In the genomic region with DNA sequence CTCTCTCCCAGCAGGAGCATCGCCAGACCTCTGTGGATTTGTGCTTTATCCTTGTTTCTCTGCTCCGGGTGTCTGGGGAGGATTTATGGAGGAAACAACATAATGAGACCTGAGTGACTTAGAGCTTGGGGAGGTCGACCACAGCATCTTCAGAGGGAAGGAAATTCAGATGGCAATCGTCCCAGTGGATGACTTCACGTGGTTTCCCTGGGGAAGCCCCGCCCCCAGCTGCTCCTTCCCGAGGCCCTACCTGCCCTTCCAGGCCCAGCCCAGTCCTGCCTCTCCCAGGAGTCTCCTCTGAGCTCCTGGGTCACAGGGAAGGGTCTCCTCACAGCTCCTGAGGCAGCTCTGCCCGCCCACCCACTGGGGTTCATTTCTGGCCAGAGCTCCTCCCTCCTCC, we compare ENCODE assay signal across 31 cellular contexts.
DNase-seq lines count a peak whose midpoint lies in the region; ATAC-seq and TF ChIP-seq lines count a peak whose summit lies in the region.
"Had no signal": no experiment of that assay in that cellular context is flagged by ENCODE, and none has a peak within 500 bp of the region (broad histone marks: within the 10 kb centered on the region; RNA-seq: fewer than 3 reads in every experiment).

No MANE protein-coding gene starts in this region.

- H4K20me1 ChIP-seq in BLaER1 treated with 17β-estradiol and CSF1 and Interleukin-3, amounts not matched to agents 10 nM and 100 nM: no peaks in the 10 kb centered on the region

- no peaks in the 10 kb centered on the region for H3K9me3 ChIP-seq in BLaER1 treated with 17β-estradiol and CSF1 and Interleukin-3, amounts not matched to agents 10 nM and 100 nM (replicated peaks in 1 of 11)
- H3K9me3 ChIP-seq: MG63, upper lobe of right lung had no signal

- ATAC-seq in GM18498 (IDR thresholded peaks at IDR 0.05; ENCODE audit: unreplicated experiment): no peak
- ATAC-seq: activated CD8-positive, alpha-beta memory T cell treated with anti-CD3 and anti-CD28 coated beads, Interleukin-2, amount 10 ng/mL, durations not matched to agents 7 days and 5 days; activated T-cell treated with anti-CD3 and anti-CD28 coated beads, Interleukin-2, amount 50 U/mL, for 72 hours; GM12878; sciatic nerve; stimulated activated effector memory CD8-positive, alpha-beta T cell treated with anti-CD3 and anti-CD28 coated beads, Interleukin-12 subunit alpha, Interleukin-12 subunit beta, amount 100 ng/mL, for 72 hours; upper lobe of right lung had no signal

- no peak overlapping the region for H3K27ac ChIP-seq in BLaER1 treated with 17β-estradiol and CSF1 and Interleukin-3, amounts not matched to agents 10 nM and 100 nM
- no peak overlapping the region for H3K27ac ChIP-seq in RWPE1
- H3K27ac ChIP-seq: brain microvascular endothelial cell, epithelial cell of prostate, GM23248, neural progenitor cell, upper lobe of right lung had no signal

- CTCF ChIA-PET in RWPE1 (lab: Yijun Ruan, JAX): interaction anchor here (0.7 to 1.8 kb wide), 4 partner anchors 45 to 405 kb away, joined by 3 to 8 read pairs (median 5); no protein-coding TSS in a partner anchor

- in situ Hi-C loops in GM13977 (cut with MboI; ENCODE audit: low pct_unique_long_range_greater_than_20kb, low sequenced_read_pairs, unreplicated experiment): no loop called here

- H3K4me1 ChIP-seq in BLaER1 treated with 17β-estradiol and CSF1 and Interleukin-3, amounts not matched to agents 10 nM and 100 nM: peaks cover 0 to 31% (median 25%) of the 10 kb centered on the region in 10 experiments; a peak in 18 of 20 replicates
- H3K4me1 ChIP-seq: neural progenitor cell, upper lobe of right lung had no signal

- no peaks in the 10 kb centered on the region for H3K36me3 ChIP-seq in BLaER1 treated with 17β-estradiol and CSF1 and Interleukin-3, amounts not matched to agents 10 nM and 100 nM
- H3K36me3 ChIP-seq: brain microvascular endothelial cell, MG63, neural progenitor cell, upper lobe of right lung had no signal

- H3K4me2 ChIP-seq in BLaER1 treated with 17β-estradiol and CSF1 and Interleukin-3, amounts not matched to agents 10 nM and 100 nM: peak overlapping the region in 9 of 11 experiments; percentile 25 to 71 (median 61); a peak in 18 of 22 replicates
- H3K4me2 ChIP-seq: neural progenitor cell had no signal

- DNase-seq in H4 (ENCODE audit: low spot score) (peak; percentile 43), RWPE1 (ENCODE audit: low spot score) (peak; percentile 77), kidney tubule cell (ENCODE audit: low spot score) (peak; percentile 48), GM13977 (ENCODE audit: low spot score) (no peak), GDM1 (lab: John Stamatoyannopoulos, UW) (no peak), SW 1271 (lab: John Stamatoyannopoulos, UW) (no peak)
- DNase-seq: activated CD4-positive, CD25-positive, alpha-beta regulatory T cell; activated CD8-positive, alpha-beta memory T cell treated with anti-CD3 and anti-CD28 coated beads, Interleukin-2, amount 10 ng/mL, durations not matched to agents 7 days and 5 days; activated naive CD4-positive, alpha-beta T cell treated with anti-CD3 and anti-CD28 coated beads, Interleukin-2, amount 10 ng/mL, durations not matched to agents 7 days and 5 days; activated T-cell treated with anti-CD3 and anti-CD28 coated beads, Interleukin-2, amount 50 U/mL, for 72 hours; brain microvascular endothelial cell; C1 segment of cervical spinal cord; effector CD4-positive, alpha-beta T cell; glutamatergic neuron; GM23248; kidney; MG63; NCI-H1417; NCI-H2029 treated with DMSO at 0.1 percent for 48 hours; NCI-H748 treated with DMSO at 0.1 percent for 48 hours; SHP77; stimulated activated CD4-positive, alpha-beta T cell treated with anti-CD3 and anti-CD28 coated beads, Interleukin-4, amount 100 ng/mL, for 24 hours; T-helper 9 cell; upper lobe of right lung had no signal

- TF ChIP-seq CTCF in RWPE1 (conservative IDR thresholded peaks at IDR 0.05; ENCODE audit: low read depth) (no peak), GM13977 (IDR thresholded peaks at IDR 0.05; ENCODE audit: extremely low read depth, insufficient read depth, missing control alignments) (no peak)

- POLR2A ChIA-PET in RWPE1 (lab: Yijun Ruan, JAX; ENCODE audit: low non-redundant PET): no interaction called here

- H3K27me3 ChIP-seq in BLaER1 treated with 17β-estradiol and CSF1 and Interleukin-3, amounts not matched to agents 10 nM and 100 nM: no peaks in the 10 kb centered on the region
- H3K27me3 ChIP-seq: brain microvascular endothelial cell, MG63, neural progenitor cell, upper lobe of right lung had no signal

- H3K9ac ChIP-seq in BLaER1 treated with 17β-estradiol and CSF1 and Interleukin-3, amounts not matched to agents 10 nM and 100 nM: no peak overlapping the region
- H3K9ac ChIP-seq: GM23248, neural progenitor cell had no signal

- H3K4me3 ChIP-seq in BLaER1 treated with 17β-estradiol and CSF1 and Interleukin-3, amounts not matched to agents 10 nM and 100 nM: no peak overlapping the region
- H3K4me3 ChIP-seq: GM12878, GM23248, MG63, neural progenitor cell, upper lobe of right lung had no signal

Comparison
In these comparisons a context has a peak if more than half of its experiments do, and no peak if none do; other contexts are left out.
1. DNase-seq: peak in H4 (single experiment), RWPE1 (single experiment) and kidney tubule cell (single experiment); none in GM13977 (single experiment), GDM1 (single experiment) and SW 1271 (0 of 2).